21 cellular contexts compared by ENCODE assay signal in the genomic region with DNA sequence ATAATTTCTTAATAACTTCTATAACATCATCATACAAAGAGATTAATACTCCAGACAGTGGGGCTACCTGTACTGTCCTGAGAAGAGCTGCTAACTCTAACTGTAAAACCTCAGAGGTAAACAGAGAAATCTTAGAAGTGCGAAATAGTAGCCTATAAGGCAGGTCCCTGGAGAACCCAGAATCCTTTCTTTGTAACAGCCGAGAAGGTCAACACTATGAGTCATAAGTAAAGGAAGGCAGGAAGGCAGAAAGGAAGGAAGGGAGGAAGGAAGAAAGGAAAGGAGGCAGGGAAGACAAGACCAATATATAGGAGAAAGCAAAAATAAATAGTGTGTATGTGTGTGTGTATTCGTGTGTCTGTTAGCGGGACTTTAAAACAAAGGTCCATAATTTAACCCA.
DNase-seq lines count a peak whose midpoint lies in the region; ATAC-seq and TF ChIP-seq lines count a peak whose summit lies in the region.
"Had no signal": no experiment of that assay in that cellular context is flagged by ENCODE, and none has a peak within 500 bp of the region (broad histone marks: within the 10 kb centered on the region; RNA-seq: fewer than 3 reads in every experiment).

No MANE protein-coding gene starts in this region.

- H2BK15ac ChIP-seq in mesendoderm (replicated peaks; ENCODE audit: low read depth) = no peak overlapping the region

- TF ChIP-seq CTCF in endodermal cell (conservative IDR thresholded peaks at IDR 0.05) = no peak

- no peak overlapping the region for H3K4me2 ChIP-seq in mesendoderm (ENCODE audit: low read length)

- no peak overlapping the region for H3K4me3 Mint-ChIP-seq in endodermal cell
- H3K4me3 Mint-ChIP-seq: CD8-positive, alpha-beta memory T cell; T-helper 1 cell treated with Interleukin-12 subunit alpha and Interleukin-12 subunit beta and Interleukin-4 antibody, amounts not matched to agents 30 μg/mL and 1 μg/mL, for 36 hours had no signal

- H3K18ac ChIP-seq in mesendoderm (ENCODE audit: low read length) = no peak overlapping the region

- no peak overlapping the region for H3K23ac ChIP-seq in mesendoderm (ENCODE audit: low read length)

- peak overlapping the region; percentile 36; the same call in 1 of the 2 replicates for H3K9ac ChIP-seq in ES-I3 (ENCODE audit: low read depth, low read length)
- H3K9ac ChIP-seq in HUES6 (ENCODE audit: low read length) = peak overlapping the region; percentile 68
- no peak overlapping the region for H3K9ac ChIP-seq in endodermal cell (ENCODE audit: extremely low read depth, low read length, poor library complexity, severe bottlenecking)
- H3K9ac ChIP-seq in mesendoderm (ENCODE audit: low read length) = no peak overlapping the region

- no peak overlapping the region for H4K5ac ChIP-seq in mesendoderm (ENCODE audit: low read length)

- H3K9me3 ChIP-seq in ES-I3 (ENCODE audit: control insufficient read depth, insufficient read depth, low read length) (peaks cover 7% of the 10 kb centered on the region), HUES6 (ENCODE audit: control insufficient read depth, insufficient read depth, low read depth, low read length) (peaks cover 20% of the 10 kb centered on the region), endodermal cell (ENCODE audit: control insufficient read depth, low read length) (peaks cover 37% of the 10 kb centered on the region)

- ATAC-seq in SK-N-SH treated with all-trans-retinoic acid at 6 μM for 48 hours = no peak

- WGBS in endodermal cell (ENCODE audit: insufficient coverage in 1 of 2, insufficient read length in 1 of 2), 2 experiments = 70 to 74% methylated on average over 2 of the region's 4 CpGs
- WGBS in mesendoderm (ENCODE audit: extremely low coverage, insufficient coverage, low lambda C conversion rate) = no CpG with 5 or more reads among the region's 4 CpGs

- DNase-seq in endodermal cell (no peak), mesendoderm (peak; percentile 44), GM03348 (ENCODE audit: low spot score) (no peak), midbrain (lab: John Stamatoyannopoulos, UW) (no peak), NCI-H524 treated with DMSO at 0.1 percent for 48 hours (lab: John Stamatoyannopoulos, UW) (no peak)
- DNase-seq: ACHN; C1 segment of cervical spinal cord; CD8-positive, alpha-beta memory T cell; Kasumi-1; MM.1S; NCI-H1092; NCI-H1436 treated with DMSO at 0.1 percent for 48 hours; NCI-H2029; NCI-H2171 treated with DMSO at 0.1 percent for 48 hours; NCI-H446; SIG-M5 had no signal

- H3K4me1 ChIP-seq in ES-I3 (ENCODE audit: insufficient read depth, low read length) = peaks cover 21% of the 10 kb centered on the region
- H3K4me1 ChIP-seq in HUES6 (ENCODE audit: control insufficient read depth, insufficient read depth, low read length) = peaks cover 55% of the 10 kb centered on the region
- no peaks in the 10 kb centered on the region for H3K4me1 ChIP-seq in endodermal cell (ENCODE audit: control insufficient read depth, insufficient read depth, low read length)
- H3K4me1 ChIP-seq in mesendoderm (ENCODE audit: control insufficient read depth, low read depth, low read length) = no peaks in the 10 kb centered on the region

- H3K79me1 ChIP-seq in mesendoderm (ENCODE audit: low read length) = no peaks in the 10 kb centered on the region

- no peak overlapping the region for H4K8ac ChIP-seq in mesendoderm (ENCODE audit: low read depth, low read length)

- H3K27ac ChIP-seq in HUES6 (ENCODE audit: low read depth, low read length) (peak overlapping the region; percentile 95), endodermal cell (ENCODE audit: low read depth, low read length) (peak overlapping the region; percentile 29), mesendoderm (ENCODE audit: low read depth, low read length) (no peak overlapping the region)
- H3K27ac ChIP-seq: RWPE1 had no signal

- no peak overlapping the region for H2AK5ac ChIP-seq in mesendoderm (ENCODE audit: low read length)

- 0 out of 2 replicates have a peak, but pooled peaks cover 2% of the 10 kb centered on the region for H3K36me3 ChIP-seq in ES-I3 (ENCODE audit: insufficient read depth, low read length)
- H3K36me3 ChIP-seq in HUES6 (ENCODE audit: control insufficient read depth, insufficient read depth, low read length) = 0 out of 2 replicates have a peak, but pooled peaks cover 2% of the 10 kb centered on the region
- H3K36me3 ChIP-seq in endodermal cell (ENCODE audit: control insufficient read depth, insufficient read depth, low read length) = no peaks in the 10 kb centered on the region
- no peaks in the 10 kb centered on the region for H3K36me3 ChIP-seq in mesendoderm (ENCODE audit: control insufficient read depth, insufficient read depth, low read length)

- no peak overlapping the region for H3K56ac ChIP-seq in mesendoderm (ENCODE audit: low read length)

- no peak overlapping the region for H2BK5ac ChIP-seq in mesendoderm (ENCODE audit: low read length)

- H3K9me3 Mint-ChIP-seq in endodermal cell = peaks cover 43% of the 10 kb centered on the region

- no peaks in the 10 kb centered on the region for H3K27me3 Mint-ChIP-seq in endodermal cell (ENCODE audit: insufficient read depth)
- H3K27me3 Mint-ChIP-seq: CD8-positive, alpha-beta memory T cell had no signal

- no peak overlapping the region for H2BK120ac ChIP-seq in mesendoderm (ENCODE audit: low read depth, low read length)

- H3K79me2 ChIP-seq in mesendoderm (ENCODE audit: control insufficient read depth, insufficient read depth, low read length) = no peaks in the 10 kb centered on the region

- peaks cover 20% of the 10 kb centered on the region for H3K36me3 Mint-ChIP-seq in endodermal cell (ENCODE audit: low read depth)

- peak overlapping the region; percentile 33 for H3K4me3 ChIP-seq in HUES6 (ENCODE audit: low read depth, low read length)
- no peak overlapping the region for H3K4me3 ChIP-seq in endodermal cell (ENCODE audit: low read length)
- H3K4me3 ChIP-seq in mesendoderm (ENCODE audit: low read length) = no peak overlapping the region

- H3K4ac ChIP-seq in mesendoderm (ENCODE audit: low read depth, low read length) = no peak overlapping the region

- peak overlapping the region; percentile 18 for H3K27ac Mint-ChIP-seq in endodermal cell
- H3K27ac Mint-ChIP-seq: CD8-positive, alpha-beta memory T cell; T-helper 1 cell treated with Interleukin-12 subunit alpha and Interleukin-12 subunit beta and Interleukin-4 antibody, amounts not matched to agents 30 μg/mL and 1 μg/mL, for 36 hours had no signal

- peaks cover 23% of the 10 kb centered on the region for H3K4me1 Mint-ChIP-seq in endodermal cell
- H3K4me1 Mint-ChIP-seq: CD8-positive, alpha-beta memory T cell had no signal

- H3K27me3 ChIP-seq in HUES6 (ENCODE audit: control insufficient read depth, insufficient read depth, low read length) (no peaks in the 10 kb centered on the region), endodermal cell (ENCODE audit: control insufficient read depth, insufficient read depth, low read length, poor library complexity, severe bottlenecking) (no peaks in the 10 kb centered on the region), mesendoderm (ENCODE audit: insufficient read depth, low read length, poor library complexity) (no peaks in the 10 kb centered on the region)

TF ChIP-seq in SK-N-SH treated with all-trans-retinoic acid at 6 μM for 48 hours, 23 proteins besides CTCF, POLR2A, EP300 and RAD21:
- TF ChIP-seq, protein P1, sequence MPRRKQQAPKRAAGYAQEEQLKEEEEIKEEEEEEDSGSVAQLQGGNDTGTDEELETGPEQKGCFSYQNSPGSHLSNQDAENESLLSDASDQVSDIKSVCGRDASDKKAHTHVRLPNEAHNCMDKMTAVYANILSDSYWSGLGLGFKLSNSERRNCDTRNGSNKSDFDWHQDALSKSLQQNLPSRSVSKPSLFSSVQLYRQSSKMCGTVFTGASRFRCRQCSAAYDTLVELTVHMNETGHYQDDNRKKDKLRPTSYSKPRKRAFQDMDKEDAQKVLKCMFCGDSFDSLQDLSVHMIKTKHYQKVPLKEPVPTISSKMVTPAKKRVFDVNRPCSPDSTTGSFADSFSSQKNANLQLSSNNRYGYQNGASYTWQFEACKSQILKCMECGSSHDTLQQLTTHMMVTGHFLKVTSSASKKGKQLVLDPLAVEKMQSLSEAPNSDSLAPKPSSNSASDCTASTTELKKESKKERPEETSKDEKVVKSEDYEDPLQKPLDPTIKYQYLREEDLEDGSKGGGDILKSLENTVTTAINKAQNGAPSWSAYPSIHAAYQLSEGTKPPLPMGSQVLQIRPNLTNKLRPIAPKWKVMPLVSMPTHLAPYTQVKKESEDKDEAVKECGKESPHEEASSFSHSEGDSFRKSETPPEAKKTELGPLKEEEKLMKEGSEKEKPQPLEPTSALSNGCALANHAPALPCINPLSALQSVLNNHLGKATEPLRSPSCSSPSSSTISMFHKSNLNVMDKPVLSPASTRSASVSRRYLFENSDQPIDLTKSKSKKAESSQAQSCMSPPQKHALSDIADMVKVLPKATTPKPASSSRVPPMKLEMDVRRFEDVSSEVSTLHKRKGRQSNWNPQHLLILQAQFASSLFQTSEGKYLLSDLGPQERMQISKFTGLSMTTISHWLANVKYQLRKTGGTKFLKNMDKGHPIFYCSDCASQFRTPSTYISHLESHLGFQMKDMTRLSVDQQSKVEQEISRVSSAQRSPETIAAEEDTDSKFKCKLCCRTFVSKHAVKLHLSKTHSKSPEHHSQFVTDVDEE (CRISPR knock-in tag; IDR thresholded peaks at IDR 0.05) = no peak

Comparison
In these comparisons a context has a peak if more than half of its experiments do, and no peak if none do; other contexts are left out.
1. H3K9ac ChIP-seq: peak in ES-I3 (single experiment) and HUES6 (single experiment); none in endodermal cell (single experiment) and mesendoderm (single experiment).